Comparison of ENCODE assay signal across 24 cellular contexts in genomic region chr4:125434136-125434535, GRCh38.
DNase-seq lines count a peak whose midpoint lies in the region; ATAC-seq and TF ChIP-seq lines count a peak whose summit lies in the region.
"Had no signal": no experiment of that assay in that cellular context is flagged by ENCODE, and none has a peak within 500 bp of the region (broad histone marks: within the 10 kb centered on the region; RNA-seq: fewer than 3 reads in every experiment).

No MANE protein-coding gene starts in this region.

- peak; percentile 51 for DNase-seq in AG08395 (ENCODE audit: low spot score)
- DNase-seq in GM23248, result peak; percentile 75
- peak; percentile 14 to 57 for DNase-seq in fibroblast of lung (ENCODE audit: low read depth in 2 of 2)
- DNase-seq in lower lobe of right lung, result no peak
- no peak for DNase-seq in NCI-H446 treated with DMSO at 0.1 percent for 48 hours (lab: John Stamatoyannopoulos, UW)
- DNase-seq in activated CD4-positive, alpha-beta T cell treated with anti-CD3 and anti-CD28 coated beads for 1 hour, result no peak
- no peak for DNase-seq in stimulated activated CD4-positive, alpha-beta T cell treated with anti-CD3 and anti-CD28 coated beads, Interleukin-2, amount 100 ng/mL, for 24 hours
- DNase-seq: activated CD4-positive, alpha-beta T cell treated with anti-CD3 and anti-CD28 coated beads, Interleukin-2, amount 50 U/mL, for 48 hours; activated effector memory CD4-positive, alpha-beta T cell treated with Interleukin-2 at 50 U/mL for 16 hours; CD4-positive, CD25-positive, alpha-beta regulatory T cell; DMS 273 treated with DMSO at 0.1 percent for 48 hours; dorsolateral prefrontal cortex; H9; NCI-H2081 treated with DMSO at 0.1 percent for 48 hours; NK-92 treated with Interleukin-12 subunit alpha and Interleukin-12 subunit beta, amount 100 ng/mL, for 24 hours; stimulated activated CD4-positive, alpha-beta T cell treated with anti-CD3 and anti-CD28 coated beads, Interleukin-12 subunit alpha, Interleukin-12 subunit beta, amount 100 ng/mL, for 4 hours; stimulated activated CD8-positive, alpha-beta memory T cell treated with anti-CD3 and anti-CD28 coated beads, Interleukin-4, amount 100 ng/mL, for 48 hours; upper lobe of right lung; WERI-Rb-1 had no signal

- TF ChIP-seq CTCF in fibroblast of lung (conservative IDR thresholded peaks at IDR 0.05 in 1 of 2, IDR thresholded peaks at IDR 0.05 in 1 of 2; ENCODE audit: low read depth in 1 of 2, low read length in 2 of 2), result no peak
- TF ChIP-seq CTCF in lower lobe of right lung (IDR thresholded peaks at IDR 0.05), result no peak

- intact Hi-C loops in lower lobe of right lung (cut with DNase I), result no loop called here

- H3K4me3 ChIP-seq in GM23248 (no peak overlapping the region), fibroblast of lung (replicated peaks in 1 of 4; ENCODE audit: control extremely low read depth in 1 of 4, insufficient read depth in 1 of 4, low read depth in 3 of 4, low read length in 4 of 4) (no peak overlapping the region), lower lobe of right lung (no peak overlapping the region)
- H3K4me3 ChIP-seq: A549, dorsolateral prefrontal cortex, K562, upper lobe of right lung had no signal

- 17 to 19% methylated on average over 3 of the region's 3 CpGs for WGBS in GM23248 (ENCODE audit: low coverage in 1 of 2, low lambda C conversion rate in 2 of 2, missing lambda C conversion rate in 2 of 2), 2 experiments

- H3K36me3 ChIP-seq in GM23248 (ENCODE audit: low read depth) (peaks cover 5% of the 10 kb centered on the region; the same call in 1 of the 2 replicates), fibroblast of lung (ENCODE audit: control insufficient read depth, insufficient read depth, low read length) (no peaks in the 10 kb centered on the region), lower lobe of right lung (no peaks in the 10 kb centered on the region)
- H3K36me3 ChIP-seq: upper lobe of right lung, WERI-Rb-1 had no signal

- H3K4me2 ChIP-seq in GM23248 (ENCODE audit: unreplicated experiment), result no peak overlapping the region
- no peak overlapping the region for H3K4me2 ChIP-seq in fibroblast of lung (ENCODE audit: extremely low read depth, insufficient read depth, low read length)
- H3K4me2 ChIP-seq: A549 had no signal

- H2AFZ ChIP-seq in GM23248 (no peak overlapping the region), fibroblast of lung (ENCODE audit: low read length) (no peak overlapping the region)

- H3K9me2 ChIP-seq in GM23248 (ENCODE audit: insufficient read depth), result no peaks in the 10 kb centered on the region

- no peaks in the 10 kb centered on the region for H3K79me2 ChIP-seq in GM23248 (ENCODE audit: insufficient read depth)
- H3K79me2 ChIP-seq in fibroblast of lung (ENCODE audit: control insufficient read depth, insufficient read depth, low read length), result no peaks in the 10 kb centered on the region

- H3K9me3 ChIP-seq in GM23248 (ENCODE audit: low read depth) (no peaks in the 10 kb centered on the region), fibroblast of lung (ENCODE audit: control insufficient read depth, insufficient read depth, low read depth, low read length) (no peaks in the 10 kb centered on the region), lower lobe of right lung (no peaks in the 10 kb centered on the region)
- H3K9me3 ChIP-seq: A549, upper lobe of right lung had no signal

- H3F3A ChIP-seq in GM23248 (ENCODE audit: insufficient read depth), result peaks cover 18% of the 10 kb centered on the region

- in situ Hi-C loops in GM23248 (cut with MboI), result no loop called here

- H3K27ac ChIP-seq in GM23248 (peak overlapping the region; percentile 78), fibroblast of lung (ENCODE audit: insufficient read depth, low read length) (no peak overlapping the region), lower lobe of right lung (peak overlapping the region; percentile 18)
- H3K27ac ChIP-seq: A549, dorsolateral prefrontal cortex, WERI-Rb-1 had no signal

- H4K20me1 ChIP-seq in GM23248 (ENCODE audit: insufficient read depth), result no peaks in the 10 kb centered on the region
- no peaks in the 10 kb centered on the region for H4K20me1 ChIP-seq in fibroblast of lung (ENCODE audit: control insufficient read depth, extremely low read depth, insufficient read depth, low read length)

- H3K4me1 ChIP-seq in GM23248 (ENCODE audit: insufficient read depth) (peaks cover 16% of the 10 kb centered on the region), fibroblast of lung (ENCODE audit: control insufficient read depth, extremely low read depth, insufficient read depth, low read length) (peaks cover 2% of the 10 kb centered on the region), lower lobe of right lung (no peaks in the 10 kb centered on the region)
- H3K4me1 ChIP-seq: A549, upper lobe of right lung had no signal

- ATAC-seq in lower lobe of right lung (no peak), GM19452 (IDR thresholded peaks at IDR 0.05; ENCODE audit: unreplicated experiment) (no peak)
- ATAC-seq: A549, K562, left lobe of liver, Panc1, upper lobe of right lung had no signal

- no peaks in the 10 kb centered on the region for H3K27me3 ChIP-seq in GM23248 (replicated peaks; ENCODE audit: insufficient read depth)
- no peaks in the 10 kb centered on the region for H3K27me3 ChIP-seq in fibroblast of lung (ENCODE audit: control insufficient read depth, insufficient read depth, low read length)
- H3K27me3 ChIP-seq in lower lobe of right lung (ENCODE audit: low read depth), result no peaks in the 10 kb centered on the region
- H3K27me3 ChIP-seq: dorsolateral prefrontal cortex, upper lobe of right lung had no signal

- H3K9ac ChIP-seq in GM23248 (peak overlapping the region; percentile 33; the same call in 1 of the 2 replicates), fibroblast of lung (ENCODE audit: insufficient read depth, low read length) (no peak overlapping the region)

Comparison
In these comparisons a context has a peak if more than half of its experiments do, and no peak if none do; other contexts are left out.
1. DNase-seq: peak in AG08395 (single experiment), GM23248 (single experiment) and fibroblast of lung (2 of 2); none in lower lobe of right lung (single experiment), NCI-H446 treated with DMSO at 0.1 percent for 48 hours (single experiment), activated CD4-positive, alpha-beta T cell treated with anti-CD3 and anti-CD28 coated beads for 1 hour (single experiment) and stimulated activated CD4-positive, alpha-beta T cell treated with anti-CD3 and anti-CD28 coated beads, Interleukin-2, amount 100 ng/mL, for 24 hours (0 of 2).